ENCODE assay signal across 8 cellular contexts in genomic region chr12:92145731-92146496, GRCh38. TPM values are rescaled to one million over a fixed set of nuclear protein-coding genes. Genes with fewer than 3 reads are reported as not detected.
DNase-seq lines count a peak whose midpoint lies in the region; ATAC-seq lines count a peak whose summit lies in the region.

BTG1 (minus strand) TSS chr12:92145846; CDS start chr12:92145535, 311 bp downstream.

- peak; percentile 68 for ATAC-seq in GM21529 (IDR thresholded peaks at IDR 0.05; ENCODE audit: unreplicated experiment)

- peaks cover 27% of the 10 kb centered on the region for H3K36me3 Mint-ChIP-seq in IgD-negative memory B cell

- DNase-seq in DMS 273 treated with DMSO at 0.1 percent for 48 hours (lab: John Stamatoyannopoulos, UW) (peak; percentile 97), OCI-M2 (lab: John Stamatoyannopoulos, UW; ENCODE audit: unreplicated experiment) (peak; percentile 72), activated T-cell treated with anti-CD3 and anti-CD28 coated beads for 4 hours (peak; percentile 98), epidermal melanocyte (ENCODE audit: insufficient read length, low spot score) (peak; percentile 93), middle frontal gyrus (ENCODE audit: extremely low spot score, low spot score) (peak; percentile 100)
- DNase-seq in stimulated activated CD8-positive, alpha-beta memory T cell treated with anti-CD3 and anti-CD28 coated beads, Interleukin-2, amount 100 ng/mL, for 48 hours (ENCODE audit: low read depth in 2 of 2): peak; percentile 86 to 95

- no peaks in the 10 kb centered on the region for H3K27me3 Mint-ChIP-seq in IgD-negative memory B cell

- H3K4me3 Mint-ChIP-seq in IgD-negative memory B cell: peak within 1 kb of the TSS; percentile 88 to 100 (median 99)

- peaks cover 15 to 31% (median 19%) of the 10 kb centered on the region in 3 donors for H3K4me1 Mint-ChIP-seq in IgD-negative memory B cell

- H3K9me3 Mint-ChIP-seq in IgD-negative memory B cell: peaks cover 0 to 3% (median 0%) of the 10 kb centered on the region in 3 donors

- H3K27ac Mint-ChIP-seq in IgD-negative memory B cell: peak within 1 kb of the TSS; percentile 88 to 100 (median 99)

RNA-seq across cellular contexts. Expression of gene BTG1, which starts in this region (rescaled TPM):
- polyA plus RNA-seq in IgD-negative memory B cell: 669 TPM

Comparison
In these comparisons a context has a peak if more than half of its experiments do, and no peak if none do; other contexts are left out.
1. Peak in every context shown above with its lines: DNase-seq and ATAC-seq.